Comparison of ENCODE assay signal across 29 cellular contexts in genomic region chr12:111780166-111780565, GRCh38. TPM values are rescaled to one million over a fixed set of nuclear protein-coding genes. Genes with fewer than 3 reads are reported as not detected.
DNase-seq lines count a peak whose midpoint lies in the region; ATAC-seq, FAIRE-seq and TF ChIP-seq lines count a peak whose summit lies in the region.
"Had no signal": no experiment of that assay in that cellular context is flagged by ENCODE, and none has a peak within 500 bp of the region (broad histone marks: within the 10 kb centered on the region; RNA-seq: fewer than 3 reads in every experiment).

No MANE protein-coding gene starts in this region.

- H3K9ac ChIP-seq in kidney (ENCODE audit: low read length in 2 of 2), result no peak overlapping the region
- H3K9ac ChIP-seq: neural progenitor cell had no signal

- H3K27ac Mint-ChIP-seq in CD14-positive monocyte, result peak overlapping the region; percentile 53 to 91 (median 72)
- H3K27ac Mint-ChIP-seq: activated CD4-positive, alpha-beta T cell treated with anti-CD3 and anti-CD28 coated beads for 36 hours; activated naive CD8-positive, alpha-beta T cell treated with anti-CD3 and anti-CD28 coated beads, Interleukin-2, amount 50 U/mL, for 24 hours; CD8-positive, alpha-beta T cell; neural progenitor cell had no signal

- no peak for ATAC-seq in HG03565 (IDR thresholded peaks at IDR 0.05; ENCODE audit: unreplicated experiment)
- ATAC-seq: activated CD4-positive, alpha-beta T cell treated with anti-CD3 and anti-CD28 coated beads for 36 hours; activated naive CD8-positive, alpha-beta T cell treated with anti-CD3 and anti-CD28 coated beads, Interleukin-2, amount 50 U/mL, for 24 hours; CD8-positive, alpha-beta T cell; gastroesophageal sphincter had no signal

- POLR2A ChIA-PET in PC-9 (lab: Charles Lee; ENCODE audit: unreplicated experiment), result no interaction called here

- intact Hi-C loops in CD14-positive monocyte (cut with micrococcal nuclease) (no loop called here), kidney (cut with DNase I) (no loop called here), PC-9 (cut with micrococcal nuclease; ENCODE audit: unreplicated experiment) (no loop called here)

- TF ChIP-seq CTCF in CD14-positive monocyte (IDR thresholded peaks at IDR 0.05), result no peak
- no peak for TF ChIP-seq CTCF in Peyer's patch (IDR thresholded peaks at IDR 0.05)
- TF ChIP-seq CTCF in kidney (IDR thresholded peaks at IDR 0.05; ENCODE audit: borderline replicate concordance, extremely low read depth, insufficient read depth), result no peak
- TF ChIP-seq CTCF in osteoblast (IDR thresholded peaks at IDR 0.05; ENCODE audit: extremely low read depth, low read depth, low read length), result no peak
- TF ChIP-seq CTCF in PC-9 (conservative IDR thresholded peaks at IDR 0.05), result no peak

- H3K27me3 ChIP-seq in Peyer's patch (no peaks in the 10 kb centered on the region), osteoblast (ENCODE audit: insufficient read depth, low read length) (no peaks in the 10 kb centered on the region), PC-9 (ENCODE audit: insufficient read depth, low read depth) (no peaks in the 10 kb centered on the region)
- H3K27me3 ChIP-seq: dorsolateral prefrontal cortex, gastroesophageal sphincter, neural progenitor cell, sigmoid colon had no signal

- no peak for FAIRE-seq in kidney (lab: Jason Lieb, UNC)
- FAIRE-seq: A204.1, H54 had no signal

- H3F3A ChIP-seq in PC-9 (ENCODE audit: insufficient read depth, low read depth), result peaks cover 6% of the 10 kb centered on the region; the same call in 1 of the 2 replicates

- H3K9me2 ChIP-seq in PC-9 (ENCODE audit: insufficient read depth), result no peaks in the 10 kb centered on the region

- no peak overlapping the region for H3K4me2 ChIP-seq in osteoblast (ENCODE audit: insufficient read depth, low read length)
- H3K4me2 ChIP-seq in PC-9, result no peak overlapping the region
- H3K4me2 ChIP-seq: neural progenitor cell had no signal

- H4K20me1 ChIP-seq in osteoblast (ENCODE audit: insufficient read depth, low read length) (no peaks in the 10 kb centered on the region), PC-9 (ENCODE audit: insufficient read depth) (no peaks in the 10 kb centered on the region)

- H3K79me2 ChIP-seq in osteoblast (ENCODE audit: insufficient read depth, low read length), result no peaks in the 10 kb centered on the region
- no peaks in the 10 kb centered on the region for H3K79me2 ChIP-seq in PC-9 (ENCODE audit: low read depth)

- H2AFZ ChIP-seq in osteoblast (ENCODE audit: low read length) (no peak overlapping the region), PC-9 (no peak overlapping the region)
- H2AFZ ChIP-seq: neural progenitor cell had no signal

- peaks cover 0 to 54% (median 16%) of the 10 kb centered on the region in 4 donors for H3K4me1 ChIP-seq in Peyer's patch
- H3K4me1 ChIP-seq in kidney (ENCODE audit: control insufficient read depth in 1 of 2, insufficient read depth in 1 of 2, low read depth in 1 of 2, low read length in 2 of 2), result peaks cover 24 to 33% of the 10 kb centered on the region in 2 donors
- H3K4me1 ChIP-seq in osteoblast (ENCODE audit: insufficient read depth, low read length), result peaks cover 12% of the 10 kb centered on the region
- H3K4me1 ChIP-seq in PC-9 (replicated peaks; ENCODE audit: insufficient read depth), result peaks cover 14% of the 10 kb centered on the region; the same call in 1 of the 2 replicates
- H3K4me1 ChIP-seq: neural progenitor cell had no signal

- H3K9me3 Mint-ChIP-seq in CD14-positive monocyte, result peaks cover 2 to 10% (median 7%) of the 10 kb centered on the region in 7 donors
- H3K9me3 Mint-ChIP-seq: activated naive CD8-positive, alpha-beta T cell treated with anti-CD3 and anti-CD28 coated beads, Interleukin-2, amount 50 U/mL, for 24 hours; CD8-positive, alpha-beta T cell; immature natural killer cell; neural progenitor cell had no signal

- BruUV-seq in PC-9 (replicated peaks; lab: Mats Ljungman, UMichigan), result no TSS peak

- H3K36me3 Mint-ChIP-seq in CD14-positive monocyte, result peaks cover 47 to 80% of the 10 kb centered on the region in 2 donors
- H3K36me3 Mint-ChIP-seq: immature natural killer cell had no signal

- H3K4me3 Mint-ChIP-seq in CD14-positive monocyte, result peak overlapping the region in 1 of 2 donors; percentile 7
- H3K4me3 Mint-ChIP-seq: activated CD4-positive, alpha-beta T cell treated with anti-CD3 and anti-CD28 coated beads for 36 hours; activated naive CD8-positive, alpha-beta T cell treated with anti-CD3 and anti-CD28 coated beads, Interleukin-2, amount 50 U/mL, for 24 hours; CD8-positive, alpha-beta T cell; immature natural killer cell; neural progenitor cell had no signal

- no peak for TF ChIP-seq POLR2A in Peyer's patch (IDR thresholded peaks at IDR 0.05)

- H3K4me3 ChIP-seq in Peyer's patch, result no peak overlapping the region
- H3K4me3 ChIP-seq in kidney (ENCODE audit: low read length in 2 of 2), result no peak overlapping the region
- H3K4me3 ChIP-seq in osteoblast (ENCODE audit: insufficient read depth, low read length), result no peak overlapping the region
- no peak overlapping the region for H3K4me3 ChIP-seq in PC-9
- H3K4me3 ChIP-seq: dorsolateral prefrontal cortex, gastroesophageal sphincter, left ventricle myocardium inferior, neural progenitor cell, sigmoid colon had no signal

- H3K4me1 Mint-ChIP-seq in CD14-positive monocyte, result peaks cover 54% of the 10 kb centered on the region
- H3K4me1 Mint-ChIP-seq: immature natural killer cell had no signal

- CTCF ChIA-PET in PC-9 (lab: Charles Lee), result no interaction called here

- H3K9me3 ChIP-seq in Peyer's patch (no peaks in the 10 kb centered on the region), kidney (ENCODE audit: control insufficient read depth in 1 of 2, low read length in 2 of 2) (peaks cover 0 to 4% of the 10 kb centered on the region in 2 donors), osteoblast (ENCODE audit: low read depth, low read length) (peaks cover 2% of the 10 kb centered on the region), PC-9 (ENCODE audit: insufficient read depth, low read depth) (no peaks in the 10 kb centered on the region)
- H3K9me3 ChIP-seq: gastroesophageal sphincter, sigmoid colon had no signal

- peaks cover 0 to under 1% (median 0%) of the 10 kb centered on the region in 3 donors for H3K27me3 Mint-ChIP-seq in CD14-positive monocyte (ENCODE audit: low read depth in 3 of 3)
- H3K27me3 Mint-ChIP-seq: activated CD4-positive, alpha-beta T cell treated with anti-CD3 and anti-CD28 coated beads for 36 hours; activated naive CD8-positive, alpha-beta T cell treated with anti-CD3 and anti-CD28 coated beads, Interleukin-2, amount 50 U/mL, for 24 hours had no signal

- H3K27ac ChIP-seq in Peyer's patch (peak overlapping the region in 3 of 4 donors; percentile 62 to 93 (median 72)), kidney (ENCODE audit: low read depth in 2 of 2, low read length in 2 of 2) (peak overlapping the region; percentile 34 to 51), osteoblast (ENCODE audit: low read depth, low read length) (no peak overlapping the region), PC-9 (no peak overlapping the region)
- H3K27ac ChIP-seq: left ventricle myocardium inferior, neural progenitor cell had no signal

- DNase-seq in CD14-positive monocyte (ENCODE audit: low spot score) (no peak), Peyer's patch (peak in 1 of 3 donors; percentile 62), kidney (no peak), osteoblast (ENCODE audit: insufficient read length, low spot score, missing footprints) (peak; percentile 39), DMS 273 (lab: John Stamatoyannopoulos, UW; ENCODE audit: unreplicated experiment) (no peak), SIG-M5 (lab: John Stamatoyannopoulos, UW) (no peak), PC-9 (no peak)
- DNase-seq: activated CD4-positive, alpha-beta T cell treated with anti-CD3 and anti-CD28 coated beads for 36 hours; activated CD8-positive, alpha-beta memory T cell treated with anti-CD3 and anti-CD28 coated beads for 24 hours; activated gamma-delta T cell; activated naive CD8-positive, alpha-beta T cell treated with anti-CD3 and anti-CD28 coated beads, Interleukin-2, amount 50 U/mL, for 24 hours; CD8-positive, alpha-beta T cell; dorsolateral prefrontal cortex; hippocampal formation; immature natural killer cell; left ventricle myocardium inferior; NCI-H1417 treated with DMSO at 0.1 percent for 48 hours; NCI-H2081; NCI-H2227 treated with DMSO at 0.1 percent for 48 hours; NCI-H526 treated with DMSO at 0.1 percent for 48 hours; sigmoid colon; stimulated activated CD4-positive, alpha-beta T cell treated with anti-CD3 and anti-CD28 coated beads, Interleukin-15, amount 100 ng/mL, for 24 hours; stimulated activated naive CD4-positive, alpha-beta T cell had no signal

- H3K36me3 ChIP-seq in Peyer's patch (peaks cover 0 to 41% (median 0%) of the 10 kb centered on the region in 3 donors), kidney (ENCODE audit: control insufficient read depth in 1 of 2, insufficient read depth in 2 of 2, low read length in 2 of 2) (peaks cover 17 to 34% of the 10 kb centered on the region in 2 donors), osteoblast (ENCODE audit: insufficient read depth, low read length) (no peaks in the 10 kb centered on the region), PC-9 (ENCODE audit: low read depth) (no peaks in the 10 kb centered on the region)

RNA-seq across cellular contexts. Expression of gene ALDH2, which starts 13.4 kb away (rescaled TPM):
- 100 to 1,000 TPM; 384 to 404 TPM for polyA plus RNA-seq in CD14-positive monocyte
- 100 to 1,000 TPM; 118 to 215 (median 177) TPM for total RNA-seq in Peyer's patch
- 178 TPM for total RNA-seq in kidney
- polyA plus RNA-seq in kidney (ENCODE audit: insufficient read depth, low read depth, low replicate concordance), result 318 TPM
- total RNA-seq in osteoblast, result 11.9 and 17.1 TPM in 2 replicates
- 38.9 and 42.1 TPM in 2 replicates for total RNA-seq in PC-9 (2021)
- total RNA-seq: MCF 10A had no signal

Comparison
In these comparisons a context has a peak if more than half of its experiments do, and no peak if none do; other contexts are left out.
1. H3K27ac ChIP-seq: peak in Peyer's patch (3 of 4) and kidney (2 of 2); none in osteoblast (single experiment) and PC-9 (single experiment).